ENCODE assay signal across 18 cellular contexts in genomic region chr7:150362989-150363769, GRCh38. TPM values are rescaled to one million over a fixed set of nuclear protein-coding genes. Genes with fewer than 3 reads are reported as not detected.
DNase-seq lines count a peak whose midpoint lies in the region; ATAC-seq, FAIRE-seq and TF ChIP-seq lines count a peak whose summit lies in the region.
"Had no signal": no experiment of that assay in that cellular context is flagged by ENCODE, and none has a peak within 500 bp of the region (broad histone marks: within the 10 kb centered on the region; RNA-seq: fewer than 3 reads in every experiment).

No MANE protein-coding gene starts in this region.

- H3K9me1 ChIP-seq in K562 (ENCODE audit: control insufficient read depth, insufficient read depth, low read length): peaks cover 5% of the 10 kb centered on the region

- TF ChIP-seq EP300 in K562 (IDR thresholded peaks at IDR 0.05; ENCODE audit: low read length) (no peak), sigmoid colon (IDR thresholded peaks at IDR 0.05) (no peak)

- H3K79me2 ChIP-seq in K562 (ENCODE audit: control insufficient read depth, insufficient read depth, low read length): peaks cover 4% of the 10 kb centered on the region; the same call in 1 of the 3 replicates

- no peaks in the 10 kb centered on the region for H3K36me3 Mint-ChIP-seq in naive thymus-derived CD8-positive, alpha-beta T cell
- H3K36me3 Mint-ChIP-seq: activated CD4-positive, alpha-beta memory T cell treated with anti-CD3 and anti-CD28 coated beads for 36 hours had no signal

- 73% methylated on average over 11 of the region's 11 CpGs for WGBS in K562 (ENCODE audit: insufficient coverage, low coverage, missing lambda C conversion rate)
- 87 to 93% methylated on average over 11 of the region's 11 CpGs for WGBS in sigmoid colon, 2 donors

- no peaks in the 10 kb centered on the region for H4K20me1 ChIP-seq in K562 (replicated peaks; ENCODE audit: control insufficient read depth, insufficient read depth, low read length)

- H3K4me2 ChIP-seq in K562 (ENCODE audit: insufficient read depth, low read length): no peak overlapping the region

- intact Hi-C loops in K562 (cut with micrococcal nuclease) (no loop called here), sigmoid colon (cut with DNase I) (no loop called here)

- H3K4me1 ChIP-seq in K562 (replicated peaks in 1 of 2; ENCODE audit: control insufficient read depth in 2 of 2, insufficient read depth in 2 of 2, low read length in 2 of 2) (peaks cover 22 to 32% of the 10 kb centered on the region in 2 experiments), sigmoid colon (peaks cover 0 to 35% (median 16%) of the 10 kb centered on the region in 4 donors)

- in situ Hi-C loops in K562 (cut with MboI): no loop called here

- FAIRE-seq in K562 (lab: Jason Lieb, UNC): no peak
- FAIRE-seq: HTR-8/SVneo had no signal

- no peaks in the 10 kb centered on the region for H3K27me3 Mint-ChIP-seq in naive thymus-derived CD8-positive, alpha-beta T cell
- H3K27me3 Mint-ChIP-seq: activated CD4-positive, alpha-beta memory T cell treated with anti-CD3 and anti-CD28 coated beads for 36 hours had no signal

- H3K27ac Mint-ChIP-seq in naive thymus-derived CD8-positive, alpha-beta T cell: peak overlapping the region in 2 of 10 donors; percentile 6 to 36
- H3K27ac Mint-ChIP-seq: activated CD4-positive, alpha-beta memory T cell treated with anti-CD3 and anti-CD28 coated beads for 36 hours; endodermal cell had no signal

- H3K4me1 Mint-ChIP-seq in naive thymus-derived CD8-positive, alpha-beta T cell: peaks cover 39 to 73% (median 57%) of the 10 kb centered on the region in 4 donors

- CTCF ChIA-PET in K562 (lab: Yijun Ruan, JAX; ENCODE audit: low intra/inter-chr PET ratio): no interaction called here

- H3K27ac ChIP-seq in K562 (ENCODE audit: extremely low read depth, low read depth, low read length) (no peak overlapping the region), sigmoid colon (peak overlapping the region in 2 of 4 donors; percentile 54 to 61)
- H3K27ac ChIP-seq: SK-N-MC had no signal

- H3K9me3 ChIP-seq in K562 (replicated peaks; ENCODE audit: control insufficient read depth, insufficient read depth, low read depth, low read length) (no peaks in the 10 kb centered on the region), sigmoid colon (no peaks in the 10 kb centered on the region)

- no peak overlapping the region for H3K4me3 Mint-ChIP-seq in naive thymus-derived CD8-positive, alpha-beta T cell
- H3K4me3 Mint-ChIP-seq: activated CD4-positive, alpha-beta memory T cell treated with anti-CD3 and anti-CD28 coated beads for 36 hours; endodermal cell; H9 had no signal

- H3K4me3 ChIP-seq in K562: no peak overlapping the region
- H3K4me3 ChIP-seq in sigmoid colon: no peak overlapping the region
- H3K4me3 ChIP-seq: SK-N-MC had no signal

- H3K9me3 Mint-ChIP-seq in naive thymus-derived CD8-positive, alpha-beta T cell: no peaks in the 10 kb centered on the region
- H3K9me3 Mint-ChIP-seq: activated CD4-positive, alpha-beta memory T cell treated with anti-CD3 and anti-CD28 coated beads for 36 hours; endodermal cell had no signal

- no peaks in the 10 kb centered on the region; a peak in 1 of 5 replicates for H3K27me3 ChIP-seq in K562 (ENCODE audit: control insufficient read depth in 2 of 2, insufficient read depth in 2 of 2, low read length in 2 of 2)
- no peaks in the 10 kb centered on the region for H3K27me3 ChIP-seq in sigmoid colon

- H3K9ac ChIP-seq in K562 (ENCODE audit: insufficient read depth in 1 of 2, low read depth in 2 of 2, low read length in 2 of 2): no peak overlapping the region; a peak in 1 of 4 replicates

- DNase-seq in Daoy (ENCODE audit: low read depth) (peak; percentile 67), NCI-H524 treated with DMSO at 0.1 percent for 48 hours (lab: John Stamatoyannopoulos, UW) (peak; percentile 18), K562 (ENCODE audit: extremely low read depth in 1 of 4, low spot score in 3 of 4) (peak in 1 of 4 experiments; percentile 6), sigmoid colon (peak; percentile 25), NCI-H2029 (lab: John Stamatoyannopoulos, UW) (no peak), NK-92 (lab: John Stamatoyannopoulos, UW; ENCODE audit: unreplicated experiment) (no peak), cerebellar nuclear complex (lab: John Stamatoyannopoulos, UW) (no peak)
- no peak for DNase-seq in naive thymus-derived CD8-positive, alpha-beta T cell
- DNase-seq: activated CD4-positive, alpha-beta memory T cell treated with anti-CD3 and anti-CD28 coated beads for 36 hours; activated T-cell treated with anti-CD3 and anti-CD28 coated beads, Interleukin-2, amount 50 U/mL, for 48 hours; central memory CD4-positive, alpha-beta T cell; DMS53; endodermal cell; H9 had no signal

- no peaks in the 10 kb centered on the region for H3K36me3 ChIP-seq in K562 (ENCODE audit: control insufficient read depth, insufficient read depth, low read length)
- no peaks in the 10 kb centered on the region for H3K36me3 ChIP-seq in sigmoid colon

- TF ChIP-seq CTCF in K562 (IDR thresholded peaks at IDR 0.05 in 2 of 3, conservative IDR thresholded peaks at IDR 0.05 in 1 of 3; ENCODE audit: insufficient read depth in 2 of 3, low read depth in 1 of 3, low read length in 3 of 3) (no peak; a peak in 1 of 6 replicates), sigmoid colon (IDR thresholded peaks at IDR 0.05) (no peak)

- no peak for ATAC-seq in K562
- no peak for ATAC-seq in naive thymus-derived CD8-positive, alpha-beta T cell
- ATAC-seq: left colon had no signal

- no peak overlapping the region; the same call in 1 of the 2 replicates for H2AFZ ChIP-seq in K562 (ENCODE audit: low read depth, low read length)

- BruUV-seq in K562 (replicated peaks; lab: Mats Ljungman, UMichigan): no TSS peak

- no peak for TF ChIP-seq RAD21 in K562 (CRISPR knock-in tag; conservative IDR thresholded peaks at IDR 0.05 in 1 of 2, IDR thresholded peaks at IDR 0.05 in 1 of 2)

- POLR2A ChIA-PET in K562 (lab: Yijun Ruan, JAX): interaction anchor here (0.5 to 1.2 kb wide), 6 partner anchors 11 to 544 kb away, joined by 3 to 7 read pairs (median 4); no protein-coding TSS in a partner anchor
- POLR2A ChIA-PET in naive thymus-derived CD8-positive, alpha-beta T cell (lab: Charles Lee): interaction anchor here (0.6 to 2.0 kb wide), 3 partner anchors 44 to 261 kb away, joined by 3 to 6 read pairs (median 3); no protein-coding TSS in a partner anchor

- no peak for TF ChIP-seq POLR2A in K562 (conservative IDR thresholded peaks at IDR 0.05)
- TF ChIP-seq POLR2A in sigmoid colon (IDR thresholded peaks at IDR 0.05): no peak

RNA-seq across cellular contexts. Expression of gene REPIN1, which starts 5.4 kb away (rescaled TPM):
- 129 and 131 TPM in 2 replicates for total RNA-seq in Daoy (2014; rRNA removed; shearing (Covaris generic))
- 109 and 296 TPM in 2 replicates for total RNA-seq in K562 (2011; cell fraction: chromatin; rRNA removed; ENCODE audit: low replicate concordance)
- 251 and 260 TPM in 2 replicates for total RNA-seq in K562 (2011; cell fraction: nucleolus; rRNA removed)
- 183 and 184 TPM in 2 replicates for total RNA-seq in K562 (2011; cell fraction: nucleoplasm; rRNA removed)
- total RNA-seq in K562 (2014; rRNA removed): 212 and 268 TPM in 2 replicates
- 46.9 and 56.8 TPM in 2 replicates for total RNA-seq in K562 (2014; rRNA removed; fragmentation: Illumina TruSeq; extraction: Trizol)
- 94.0 and 99.6 TPM in 2 replicates for total RNA-seq in K562 (2015; rRNA removed; fragmentation: Illumina TruSeq; extraction: Trizol)
- total RNA-seq in K562 (2021): 277 and 283 TPM in 2 replicates
- 130 and 189 TPM in 2 replicates for polyA plus RNA-seq in K562 (2011; rRNA removed)
- 210 and 322 TPM in 2 replicates for polyA plus RNA-seq in K562 (2011; cell fraction: cytosol; rRNA removed)
- polyA plus RNA-seq in K562 (2011; cell fraction: nucleus; rRNA removed): 461 and 543 TPM in 2 replicates
- 186 and 202 TPM in 2 replicates for polyA plus RNA-seq in K562 (2012)
- polyA plus RNA-seq in K562 (2014; fragmentation: Illumina TruSeq; extraction: Trizol): 94.3 and 120 TPM in 2 replicates
- 10 to 100 TPM in 1 of 2 experiments, 1 to 10 TPM in 1; 8.1 to 11.0 TPM for polyA plus RNA-seq in K562 (2014; fragmentation: Nextera tagmentation; extraction: Ambion mirVana)
- polyA plus RNA-seq in K562 (2014; rRNA removed): 209 and 237 TPM in 2 replicates
- polyA minus RNA-seq in K562 (2011; rRNA and poly(A)+ RNA removed): 65.6 and 71.9 TPM in 2 replicates
- 96.6 and 122 TPM in 2 replicates for polyA minus RNA-seq in K562 (2011; cell fraction: cytosol; rRNA and poly(A)+ RNA removed)
- 81.0 and 130 TPM in 2 replicates for polyA minus RNA-seq in K562 (2011; cell fraction: nucleus; rRNA and poly(A)+ RNA removed)
- total RNA-seq in sigmoid colon: 10 to 100 TPM; 56.3 to 63.7 (median 57.0) TPM
- 100 to 1,000 TPM in 1 of 3 donors, 10 to 100 TPM in 2; 50.9 to 131 (median 52.3) TPM for polyA plus RNA-seq in sigmoid colon
- total RNA-seq in naive thymus-derived CD8-positive, alpha-beta T cell: 100 to 1,000 TPM; 104 to 108 TPM
- polyA plus RNA-seq in naive thymus-derived CD8-positive, alpha-beta T cell: 10 to 100 TPM; 39.8 to 73.0 (median 49.8) TPM

RNA-seq across cellular contexts. Expression of gene ZNF775, which starts 16.0 kb away (rescaled TPM):
- total RNA-seq in Daoy (2014; rRNA removed; shearing (Covaris generic)): 9.1 and 18.2 TPM in 2 replicates
- total RNA-seq in K562 (2011; cell fraction: chromatin; rRNA removed; ENCODE audit: low replicate concordance): 3.1 and 10.5 TPM in 2 replicates
- 12.0 and 14.7 TPM in 2 replicates for total RNA-seq in K562 (2011; cell fraction: nucleolus; rRNA removed)
- 5.9 TPM in 2 replicates for total RNA-seq in K562 (2011; cell fraction: nucleoplasm; rRNA removed)
- 18.6 and 21.8 TPM in 2 replicates for total RNA-seq in K562 (2014; rRNA removed)
- 1.1 and 1.8 TPM in 2 replicates for total RNA-seq in K562 (2014; rRNA removed; fragmentation: Illumina TruSeq; extraction: Trizol)
- total RNA-seq in K562 (2015; rRNA removed; fragmentation: Illumina TruSeq; extraction: Trizol): 5.5 and 5.7 TPM in 2 replicates
- total RNA-seq in K562 (2021): 18.7 and 19.2 TPM in 2 replicates
- polyA plus RNA-seq in K562 (2011; rRNA removed): 4.9 and 8.3 TPM in 2 replicates
- 7.9 and 29.5 TPM in 2 replicates for polyA plus RNA-seq in K562 (2011; cell fraction: cytosol; rRNA removed)
- 9.1 and 15.1 TPM in 2 replicates for polyA plus RNA-seq in K562 (2011; cell fraction: nucleus; rRNA removed)
- 11.8 and 13.9 TPM in 2 replicates for polyA plus RNA-seq in K562 (2012)
- polyA plus RNA-seq in K562 (2014; fragmentation: Illumina TruSeq; extraction: Trizol): 1.5 and 3.5 TPM in 2 replicates
- under 1 TPM; 0.04 to 0.20 TPM for polyA plus RNA-seq in K562 (2014; fragmentation: Nextera tagmentation; extraction: Ambion mirVana)
- polyA plus RNA-seq in K562 (2014; rRNA removed): 13.1 and 13.2 TPM in 2 replicates
- polyA minus RNA-seq in K562 (2011; rRNA and poly(A)+ RNA removed): 1.3 and 1.6 TPM in 2 replicates
- 7.2 and 17.1 TPM in 2 replicates for polyA minus RNA-seq in K562 (2011; cell fraction: cytosol; rRNA and poly(A)+ RNA removed)
- 4.3 and 5.3 TPM in 2 replicates for polyA minus RNA-seq in K562 (2011; cell fraction: nucleus; rRNA and poly(A)+ RNA removed)
- 10 to 100 TPM in 1 of 4 donors, 1 to 10 TPM in 3; 6.1 to 10.7 (median 6.9) TPM for total RNA-seq in sigmoid colon
- 1 to 10 TPM; 3.0 to 6.1 (median 5.4) TPM for polyA plus RNA-seq in sigmoid colon
- total RNA-seq in naive thymus-derived CD8-positive, alpha-beta T cell: 1 to 10 TPM; 5.6 to 5.9 TPM
- polyA plus RNA-seq in naive thymus-derived CD8-positive, alpha-beta T cell: 1 to 10 TPM; 1.5 to 7.6 (median 3.1) TPM

RNA-seq across cellular contexts. Expression of gene RARRES2, which starts 21.8 kb away (rescaled TPM):
- total RNA-seq in Daoy (2014; rRNA removed; shearing (Covaris generic)): 3.9 and 11.8 TPM in 2 replicates
- total RNA-seq in K562 (2011; cell fraction: chromatin; rRNA removed; ENCODE audit: low replicate concordance): not detected in 2 replicates
- total RNA-seq in K562 (2011; cell fraction: nucleolus; rRNA removed): not detected in 2 replicates
- not detected in 2 replicates for total RNA-seq in K562 (2011; cell fraction: nucleoplasm; rRNA removed)
- total RNA-seq in K562 (2014; rRNA removed) (not detected in 2 replicates), K562 (2014; rRNA removed; fragmentation: Illumina TruSeq; extraction: Trizol) (not detected in 2 replicates), K562 (2015; rRNA removed; fragmentation: Illumina TruSeq; extraction: Trizol) (not detected in 2 replicates), K562 (2021) (1.7 and 1.8 TPM in 2 replicates), sigmoid colon (100 to 1,000 TPM; 257 to 447 (median 388) TPM)
- polyA plus RNA-seq in K562 (2011; rRNA removed) (0.11 TPM in 1 of 2 replicates, not detected in the other), K562 (2014; fragmentation: Illumina TruSeq; extraction: Trizol) (not detected in 2 replicates), K562 (2014; fragmentation: Nextera tagmentation; extraction: Ambion mirVana) (not detected), K562 (2014; rRNA removed) (0.23 TPM in 1 of 2 replicates, not detected in the other), sigmoid colon (100 to 1,000 TPM in 2 of 3 donors, 10 to 100 TPM in 1; 28.9 to 289 (median 132) TPM)
- polyA plus RNA-seq in K562 (2011; cell fraction: cytosol; rRNA removed): 0.51 and 0.55 TPM in 2 replicates
- polyA plus RNA-seq in K562 (2011; cell fraction: nucleus; rRNA removed): 0.13 and 0.26 TPM in 2 replicates
- polyA plus RNA-seq in K562 (2012): 0.21 and 0.33 TPM in 2 replicates
- polyA minus RNA-seq in K562 (2011; rRNA and poly(A)+ RNA removed): not detected in 2 replicates
- not detected in 2 replicates for polyA minus RNA-seq in K562 (2011; cell fraction: cytosol; rRNA and poly(A)+ RNA removed)
- not detected in 2 replicates for polyA minus RNA-seq in K562 (2011; cell fraction: nucleus; rRNA and poly(A)+ RNA removed)
- under 1 TPM in 1 of 2 experiments, not detected in 1; 0.29 TPM for total RNA-seq in naive thymus-derived CD8-positive, alpha-beta T cell
- not detected for polyA plus RNA-seq in naive thymus-derived CD8-positive, alpha-beta T cell
- total RNA-seq: activated CD4-positive, alpha-beta memory T cell treated with anti-CD3 and anti-CD28 coated beads for 36 hours; pulmonary artery endothelial cell had no signal

RNA-seq across cellular contexts. Expression of gene ACTR3C, which starts 39.8 kb away (rescaled TPM):
- 0.06 and 2.7 TPM in 2 replicates for total RNA-seq in Daoy (2014; rRNA removed; shearing (Covaris generic))
- total RNA-seq in K562 (2011; cell fraction: chromatin; rRNA removed; ENCODE audit: low replicate concordance): 118 and 124 TPM in 2 replicates
- total RNA-seq in K562 (2011; cell fraction: nucleolus; rRNA removed): 77.7 and 87.2 TPM in 2 replicates
- total RNA-seq in K562 (2011; cell fraction: nucleoplasm; rRNA removed): 81.8 and 110 TPM in 2 replicates
- 12.1 and 12.9 TPM in 2 replicates for total RNA-seq in K562 (2014; rRNA removed)
- 14.2 and 16.9 TPM in 2 replicates for total RNA-seq in K562 (2014; rRNA removed; fragmentation: Illumina TruSeq; extraction: Trizol)
- 14.8 and 16.8 TPM in 2 replicates for total RNA-seq in K562 (2015; rRNA removed; fragmentation: Illumina TruSeq; extraction: Trizol)
- 10.0 and 10.8 TPM in 2 replicates for total RNA-seq in K562 (2021)
- 28.1 and 35.4 TPM in 2 replicates for polyA plus RNA-seq in K562 (2011; rRNA removed)
- 13.0 and 26.1 TPM in 2 replicates for polyA plus RNA-seq in K562 (2011; cell fraction: cytosol; rRNA removed)
- 30.3 and 45.3 TPM in 2 replicates for polyA plus RNA-seq in K562 (2011; cell fraction: nucleus; rRNA removed)
- polyA plus RNA-seq in K562 (2012): 13.2 and 18.9 TPM in 2 replicates
- polyA plus RNA-seq in K562 (2014; fragmentation: Illumina TruSeq; extraction: Trizol): 12.2 and 13.4 TPM in 2 replicates
- polyA plus RNA-seq in K562 (2014; fragmentation: Nextera tagmentation; extraction: Ambion mirVana): 10 to 100 TPM in 1 of 2 experiments, 1 to 10 TPM in 1; 9.0 to 13.3 TPM
- polyA plus RNA-seq in K562 (2014; rRNA removed): 14.9 and 16.9 TPM in 2 replicates
- 61.6 and 72.6 TPM in 2 replicates for polyA minus RNA-seq in K562 (2011; rRNA and poly(A)+ RNA removed)
- polyA minus RNA-seq in K562 (2011; cell fraction: cytosol; rRNA and poly(A)+ RNA removed): 16.9 and 22.1 TPM in 2 replicates
- 75.1 and 126 TPM in 2 replicates for polyA minus RNA-seq in K562 (2011; cell fraction: nucleus; rRNA and poly(A)+ RNA removed)
- total RNA-seq in sigmoid colon: 10 to 100 TPM in 1 of 4 donors, 1 to 10 TPM in 3; 2.9 to 13.3 (median 8.3) TPM
- polyA plus RNA-seq in sigmoid colon: 10 to 100 TPM in 1 of 3 donors, 1 to 10 TPM in 2; 3.6 to 12.4 (median 5.3) TPM
- 10 to 100 TPM in 1 of 2 experiments, 1 to 10 TPM in 1; 9.8 to 12.8 TPM for total RNA-seq in naive thymus-derived CD8-positive, alpha-beta T cell
- polyA plus RNA-seq in naive thymus-derived CD8-positive, alpha-beta T cell: 1 to 10 TPM; 2.1 to 4.6 (median 3.5) TPM

RNA-seq across cellular contexts. Expression of gene LRRC61, which starts 40.0 kb away (rescaled TPM):
- 6.3 and 9.7 TPM in 2 replicates for total RNA-seq in Daoy (2014; rRNA removed; shearing (Covaris generic))
- 114 and 182 TPM in 2 replicates for total RNA-seq in K562 (2011; cell fraction: chromatin; rRNA removed; ENCODE audit: low replicate concordance)
- total RNA-seq in K562 (2011; cell fraction: nucleolus; rRNA removed): 129 and 134 TPM in 2 replicates
- total RNA-seq in K562 (2011; cell fraction: nucleoplasm; rRNA removed): 113 and 123 TPM in 2 replicates
- total RNA-seq in K562 (2014; rRNA removed) (55.2 and 67.6 TPM in 2 replicates), K562 (2014; rRNA removed; fragmentation: Illumina TruSeq; extraction: Trizol) (16.8 and 18.7 TPM in 2 replicates), K562 (2015; rRNA removed; fragmentation: Illumina TruSeq; extraction: Trizol) (35.2 and 37.8 TPM in 2 replicates), K562 (2021) (49.5 and 50.6 TPM in 2 replicates), sigmoid colon (10 to 100 TPM; 10.3 to 14.0 (median 11.0) TPM)
- polyA plus RNA-seq in K562 (2011; rRNA removed) (54.3 and 76.9 TPM in 2 replicates), K562 (2014; fragmentation: Illumina TruSeq; extraction: Trizol) (18.4 and 35.6 TPM in 2 replicates), K562 (2014; fragmentation: Nextera tagmentation; extraction: Ambion mirVana) (1 to 10 TPM; 1.3 to 1.7 TPM), K562 (2014; rRNA removed) (42.0 and 46.5 TPM in 2 replicates), sigmoid colon (10 to 100 TPM in 2 of 3 donors, 1 to 10 TPM in 1; 4.4 to 18.6 (median 10.8) TPM)
- polyA plus RNA-seq in K562 (2011; cell fraction: cytosol; rRNA removed): 138 and 194 TPM in 2 replicates
- polyA plus RNA-seq in K562 (2011; cell fraction: nucleus; rRNA removed): 125 and 205 TPM in 2 replicates
- polyA plus RNA-seq in K562 (2012): 81.4 and 86.4 TPM in 2 replicates
- 44.8 and 55.6 TPM in 2 replicates for polyA minus RNA-seq in K562 (2011; rRNA and poly(A)+ RNA removed)
- polyA minus RNA-seq in K562 (2011; cell fraction: cytosol; rRNA and poly(A)+ RNA removed): 94.8 and 130 TPM in 2 replicates
- polyA minus RNA-seq in K562 (2011; cell fraction: nucleus; rRNA and poly(A)+ RNA removed): 89.0 and 106 TPM in 2 replicates
- 10 to 100 TPM; 13.8 to 16.0 TPM for total RNA-seq in naive thymus-derived CD8-positive, alpha-beta T cell
- polyA plus RNA-seq in naive thymus-derived CD8-positive, alpha-beta T cell: 10 to 100 TPM; 17.8 to 34.3 (median 33.5) TPM

Comparison
In these comparisons a context has a peak if more than half of its experiments do, and no peak if none do; other contexts are left out.
1. DNase-seq: peak in Daoy (single experiment), NCI-H524 treated with DMSO at 0.1 percent for 48 hours (single experiment) and sigmoid colon (single experiment); none in NCI-H2029 (single experiment), NK-92 (single experiment), cerebellar nuclear complex (0 of 2) and naive thymus-derived CD8-positive, alpha-beta T cell (0 of 10).
2. RNA of gene RARRES2, which starts 21.8 kb away (total RNA-seq): 257 to 447 TPM in sigmoid colon; 3.9 to 11.8 TPM in Daoy, 0.29 TPM in naive thymus-derived CD8-positive, alpha-beta T cell and 1.7 to 1.8 TPM in K562; every median in the first group is over 10 times any median in the second.